ENCODE assay signal across 17 cellular contexts in the genomic region with DNA sequence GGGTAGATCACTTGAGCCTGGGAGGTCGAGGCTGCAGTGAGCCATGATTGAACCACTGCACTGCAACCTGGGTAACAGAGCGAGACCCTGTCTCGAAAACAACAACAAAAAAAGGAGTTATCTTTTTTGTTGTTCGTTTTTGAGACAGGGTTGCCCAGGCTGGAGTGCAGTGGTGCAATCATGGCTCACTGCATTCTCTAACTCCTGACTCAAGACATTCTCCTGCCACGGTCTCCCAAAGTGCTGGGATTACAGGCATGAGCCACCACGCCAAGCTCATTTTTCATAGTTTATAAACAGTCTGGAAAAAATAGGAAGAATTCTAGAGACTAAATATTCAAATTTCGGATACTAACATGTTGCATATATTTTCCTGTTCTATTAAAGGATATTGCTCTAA. TPM values are rescaled to one million over a fixed set of nuclear protein-coding genes. Genes with fewer than 3 reads are reported as not detected.
DNase-seq lines count a peak whose midpoint lies in the region; ATAC-seq and TF ChIP-seq lines count a peak whose summit lies in the region.
"Had no signal": no experiment of that assay in that cellular context is flagged by ENCODE, and none has a peak within 500 bp of the region (broad histone marks: within the 10 kb centered on the region; RNA-seq: fewer than 3 reads in every experiment).

No MANE protein-coding gene starts in this region.

- ATAC-seq in GM21717 (IDR thresholded peaks at IDR 0.05; ENCODE audit: unreplicated experiment) (no peak), GM21447 (IDR thresholded peaks at IDR 0.05; ENCODE audit: unreplicated experiment) (no peak)
- ATAC-seq in effector memory CD8-positive, alpha-beta T cell (replicated peaks), result no peak

- H3K27me3 Mint-ChIP-seq in activated naive CD4-positive, alpha-beta T cell treated with anti-CD3 and anti-CD28 coated beads, Interleukin-2, amount 10 ng/mL, durations not matched to agents 7 days and 5 days, result no peaks in the 10 kb centered on the region
- no peaks in the 10 kb centered on the region for H3K27me3 Mint-ChIP-seq in effector memory CD8-positive, alpha-beta T cell

- H4K20me1 ChIP-seq in SU-DHL-6 (ENCODE audit: low read depth, low read length), result no peaks in the 10 kb centered on the region
- H4K20me1 ChIP-seq in fibroblast of lung (ENCODE audit: control insufficient read depth, extremely low read depth, insufficient read depth, low read length), result no peaks in the 10 kb centered on the region

- H3K4me1 Mint-ChIP-seq in activated naive CD4-positive, alpha-beta T cell treated with anti-CD3 and anti-CD28 coated beads, Interleukin-2, amount 10 ng/mL, durations not matched to agents 7 days and 5 days, result peaks cover 66% of the 10 kb centered on the region
- H3K4me1 Mint-ChIP-seq in effector memory CD8-positive, alpha-beta T cell (ENCODE audit: low read depth in 2 of 2), result peaks cover 16 to 20% of the 10 kb centered on the region in 2 donors

- no peak overlapping the region for H2AFZ ChIP-seq in SU-DHL-6 (ENCODE audit: low read depth, low read length, severe bottlenecking)
- no peak overlapping the region for H2AFZ ChIP-seq in fibroblast of lung (ENCODE audit: low read length)

- no peaks in the 10 kb centered on the region for H3K27me3 ChIP-seq in SU-DHL-6 (ENCODE audit: low read length)
- H3K27me3 ChIP-seq in fibroblast of lung (ENCODE audit: control insufficient read depth, insufficient read depth, low read length), result no peaks in the 10 kb centered on the region
- H3K27me3 ChIP-seq: ascending aorta, suprapubic skin had no signal

- H3K79me2 ChIP-seq in SU-DHL-6 (ENCODE audit: insufficient read depth, low read length) (no peaks in the 10 kb centered on the region), fibroblast of lung (ENCODE audit: control insufficient read depth, insufficient read depth, low read length) (no peaks in the 10 kb centered on the region)

- no peak overlapping the region for H3K4me3 ChIP-seq in SU-DHL-6 (ENCODE audit: insufficient read depth, low read length, poor library complexity, severe bottlenecking)
- no peak overlapping the region for H3K4me3 ChIP-seq in fibroblast of lung (replicated peaks in 1 of 4; ENCODE audit: control extremely low read depth in 1 of 4, insufficient read depth in 1 of 4, low read depth in 3 of 4, low read length in 4 of 4)
- H3K4me3 ChIP-seq: ascending aorta, suprapubic skin had no signal

- H3K36me3 ChIP-seq in SU-DHL-6 (ENCODE audit: low read length) (no peaks in the 10 kb centered on the region), fibroblast of lung (ENCODE audit: control insufficient read depth, insufficient read depth, low read length) (peaks cover 8% of the 10 kb centered on the region)

- peak overlapping the region; percentile 12 for H3K4me2 ChIP-seq in SU-DHL-6 (ENCODE audit: low read depth, low read length, poor library complexity, severe bottlenecking)
- H3K4me2 ChIP-seq in fibroblast of lung (ENCODE audit: extremely low read depth, insufficient read depth, low read length), result no peak overlapping the region

- H3K4me1 ChIP-seq in fibroblast of lung (ENCODE audit: control insufficient read depth, extremely low read depth, insufficient read depth, low read length), result peaks cover 4% of the 10 kb centered on the region
- H3K4me1 ChIP-seq: ascending aorta, suprapubic skin had no signal

- H3K9me3 ChIP-seq in SU-DHL-6 (ENCODE audit: insufficient read depth, low read length) (no peaks in the 10 kb centered on the region), fibroblast of lung (ENCODE audit: control insufficient read depth, insufficient read depth, low read depth, low read length) (no peaks in the 10 kb centered on the region)
- H3K9me3 ChIP-seq: ascending aorta, suprapubic skin had no signal

- H3K27ac ChIP-seq in SU-DHL-6 (ENCODE audit: low read depth, low read length), result peak overlapping the region; percentile 7; the same call in 1 of the 2 replicates
- peak overlapping the region; percentile 27 for H3K27ac ChIP-seq in fibroblast of lung (ENCODE audit: insufficient read depth, low read length)
- peak overlapping the region; percentile 68 for H3K27ac ChIP-seq in substantia nigra (ENCODE audit: low read depth, low read length, poor library complexity, severe bottlenecking)
- H3K27ac ChIP-seq: ascending aorta, suprapubic skin had no signal

- no peak for DNase-seq in activated naive CD4-positive, alpha-beta T cell treated with anti-CD3 and anti-CD28 coated beads, Interleukin-2, amount 10 ng/mL, durations not matched to agents 7 days and 5 days
- DNase-seq in activated naive CD4-positive, alpha-beta T cell treated with anti-CD3 and anti-CD28 coated beads, Interleukin-2, amount 50 U/mL, for 16 hours, result no peak
- DNase-seq in fibroblast of lung (ENCODE audit: low read depth in 2 of 2) (peak in 1 of 2 donors; percentile 66), substantia nigra (lab: John Stamatoyannopoulos, UW) (no peak)
- DNase-seq in effector memory CD8-positive, alpha-beta T cell, result no peak
- DNase-seq: cortex of kidney, head of caudate nucleus, HFFc6, mesendoderm, NCI-H2029, NCI-H510A treated with DMSO at 0.1 percent for 48 hours, SHP77 treated with DMSO at 0.1 percent for 48 hours had no signal

- TF ChIP-seq CTCF in SU-DHL-6 (IDR thresholded peaks at IDR 0.05; ENCODE audit: insufficient read depth, low read length, poor library complexity, severe bottlenecking), result no peak
- no peak for TF ChIP-seq CTCF in fibroblast of lung (conservative IDR thresholded peaks at IDR 0.05 in 1 of 2, IDR thresholded peaks at IDR 0.05 in 1 of 2; ENCODE audit: low read depth in 1 of 2, low read length in 2 of 2)

- H3K36me3 Mint-ChIP-seq in activated naive CD4-positive, alpha-beta T cell treated with anti-CD3 and anti-CD28 coated beads, Interleukin-2, amount 10 ng/mL, durations not matched to agents 7 days and 5 days, result peaks cover 59% of the 10 kb centered on the region
- H3K36me3 Mint-ChIP-seq in effector memory CD8-positive, alpha-beta T cell (ENCODE audit: insufficient read depth), result peaks cover 23% of the 10 kb centered on the region

- no peaks in the 10 kb centered on the region for H3K9me3 Mint-ChIP-seq in activated naive CD4-positive, alpha-beta T cell treated with anti-CD3 and anti-CD28 coated beads, Interleukin-2, amount 10 ng/mL, durations not matched to agents 7 days and 5 days
- H3K9me3 Mint-ChIP-seq in effector memory CD8-positive, alpha-beta T cell, result no peaks in the 10 kb centered on the region
- H3K9me3 Mint-ChIP-seq: HFFc6 had no signal

- CTCF ChIA-PET in activated naive CD4-positive, alpha-beta T cell treated with anti-CD3 and anti-CD28 coated beads, Interleukin-2, amount 10 ng/mL, durations not matched to agents 7 days and 5 days (lab: Charles Lee), result no interaction called here

- H3F3A ChIP-seq in SU-DHL-6 (ENCODE audit: insufficient read depth), result peaks cover 5% of the 10 kb centered on the region; the same call in 1 of the 2 replicates

- H3K9me2 ChIP-seq in SU-DHL-6 (replicated peaks; ENCODE audit: insufficient read depth, low read length), result no peaks in the 10 kb centered on the region

- peak overlapping the region; percentile 62 for H3K27ac Mint-ChIP-seq in activated naive CD4-positive, alpha-beta T cell treated with anti-CD3 and anti-CD28 coated beads, Interleukin-2, amount 10 ng/mL, durations not matched to agents 7 days and 5 days
- H3K27ac Mint-ChIP-seq in effector memory CD8-positive, alpha-beta T cell, result no peak overlapping the region

- no peak overlapping the region for H3K9ac ChIP-seq in SU-DHL-6 (ENCODE audit: low read length)
- no peak overlapping the region for H3K9ac ChIP-seq in fibroblast of lung (ENCODE audit: insufficient read depth, low read length)

- H3K4me3 Mint-ChIP-seq in activated naive CD4-positive, alpha-beta T cell treated with anti-CD3 and anti-CD28 coated beads, Interleukin-2, amount 10 ng/mL, durations not matched to agents 7 days and 5 days, result peak overlapping the region; percentile 10
- no peak overlapping the region for H3K4me3 Mint-ChIP-seq in effector memory CD8-positive, alpha-beta T cell
- H3K4me3 Mint-ChIP-seq: HFFc6 had no signal

RNA-seq across cellular contexts. Expression of a gene that starts 29.4 kb away (rescaled TPM):
- 17.7 TPM in 2 replicates for total RNA-seq in fibroblast of lung
- polyA plus RNA-seq in fibroblast of lung, result 10.3 and 18.1 TPM in 2 replicates
- polyA plus RNA-seq in fibroblast of lung (2012), result 8.6 and 15.0 TPM in 2 replicates
- polyA minus RNA-seq in fibroblast of lung (ENCODE audit: low replicate concordance), result 1.8 and 4.2 TPM in 2 replicates

RNA-seq across cellular contexts. Expression of a gene that starts 32.2 kb away (rescaled TPM):
- total RNA-seq in fibroblast of lung, result 79.1 and 116 TPM in 2 replicates
- polyA plus RNA-seq in fibroblast of lung, result 92.4 and 125 TPM in 2 replicates
- 50.2 and 61.6 TPM in 2 replicates for polyA plus RNA-seq in fibroblast of lung (2012)
- polyA minus RNA-seq in fibroblast of lung (ENCODE audit: low replicate concordance), result 33.5 and 41.7 TPM in 2 replicates

RNA-seq across cellular contexts. Expression of a gene that starts 42.5 kb away (rescaled TPM):
- 144 and 287 TPM in 2 replicates for total RNA-seq in fibroblast of lung
- polyA plus RNA-seq in fibroblast of lung, result 303 and 333 TPM in 2 replicates
- 166 and 194 TPM in 2 replicates for polyA plus RNA-seq in fibroblast of lung (2012)
- polyA minus RNA-seq in fibroblast of lung (ENCODE audit: low replicate concordance), result 141 and 268 TPM in 2 replicates

RNA-seq across cellular contexts. Expression of a gene that starts 55.5 kb away (rescaled TPM):
- 112 TPM in 2 replicates for total RNA-seq in fibroblast of lung
- polyA plus RNA-seq in fibroblast of lung, result 39.9 and 45.3 TPM in 2 replicates
- 133 and 144 TPM in 2 replicates for polyA plus RNA-seq in fibroblast of lung (2012)
- polyA minus RNA-seq in fibroblast of lung (ENCODE audit: low replicate concordance), result 34.4 and 41.3 TPM in 2 replicates

Comparison
In these comparisons a context has a peak if more than half of its experiments do, and no peak if none do; other contexts are left out.
1. H3K27ac ChIP-seq: peak in every context shown above with its lines; median percentile 68 in substantia nigra; 27 in fibroblast of lung; 7 in SU-DHL-6.